In genomic region chr18:43574974-43575373, GRCh38 we compare ENCODE assay signal across 19 cellular contexts.
"Had no signal": no experiment of that assay in that cellular context is flagged by ENCODE, and none has a peak within 500 bp of the region (broad histone marks: within the 10 kb centered on the region; RNA-seq: fewer than 3 reads in every experiment).

No MANE protein-coding gene starts in this region.

- H3K4me1 ChIP-seq: spleen, upper lobe of left lung had no signal

- DNase-seq: activated CD4-positive, alpha-beta memory T cell treated with anti-CD3 and anti-CD28 coated beads for 36 hours; activated CD4-positive, alpha-beta T cell treated with anti-CD3 and anti-CD28 coated beads for 48 hours; activated naive CD4-positive, alpha-beta T cell treated with anti-CD3 and anti-CD28 coated beads for 36 hours; activated T-cell treated with anti-CD3 and anti-CD28 coated beads, Interleukin-2, amount 50 U/mL, for 48 hours; amygdala; dermis blood vessel endothelial cell; effector CD8-positive, alpha-beta T cell; erythroblast; foreskin fibroblast; heart right ventricle; islet precursor cell; left cardiac atrium; midbrain; natural killer cell; retina; spleen; stimulated activated CD4-positive, alpha-beta T cell treated with anti-CD3 and anti-CD28 coated beads, Interleukin-4, amount 100 ng/mL, for 1 hour; stimulated activated naive CD4-positive, alpha-beta T cell treated with Interleukin-2 at 50 U/mL for 16 hours; upper lobe of left lung had no signal

- H3K4me1 Mint-ChIP-seq: natural killer cell had no signal

- H3K36me3 Mint-ChIP-seq: activated CD4-positive, alpha-beta memory T cell treated with anti-CD3 and anti-CD28 coated beads for 36 hours; natural killer cell had no signal

- H3K27me3 Mint-ChIP-seq: activated CD4-positive, alpha-beta memory T cell treated with anti-CD3 and anti-CD28 coated beads for 36 hours had no signal

- H3K4me3 ChIP-seq: heart right ventricle, spleen, upper lobe of left lung had no signal

- H3K36me3 ChIP-seq: heart right ventricle, spleen, upper lobe of left lung had no signal

- H3K4me3 Mint-ChIP-seq: activated CD4-positive, alpha-beta memory T cell treated with anti-CD3 and anti-CD28 coated beads for 36 hours; activated naive CD4-positive, alpha-beta T cell treated with anti-CD3 and anti-CD28 coated beads for 36 hours; natural killer cell had no signal

- ATAC-seq: heart right ventricle, left cardiac atrium, natural killer cell had no signal

- H3K27ac ChIP-seq: heart right ventricle, spleen, upper lobe of left lung had no signal

- H3K9me3 ChIP-seq: heart right ventricle, spleen, upper lobe of left lung had no signal

- H3K27me3 ChIP-seq: heart right ventricle, spleen, upper lobe of left lung had no signal

- H3K27ac Mint-ChIP-seq: activated CD4-positive, alpha-beta memory T cell treated with anti-CD3 and anti-CD28 coated beads for 36 hours; activated naive CD4-positive, alpha-beta T cell treated with anti-CD3 and anti-CD28 coated beads for 36 hours; natural killer cell had no signal

- H3K9me3 Mint-ChIP-seq: activated CD4-positive, alpha-beta memory T cell treated with anti-CD3 and anti-CD28 coated beads for 36 hours; activated naive CD4-positive, alpha-beta T cell treated with anti-CD3 and anti-CD28 coated beads for 36 hours; natural killer cell had no signal
